ENCODE assay signal across 7 cellular contexts in the genomic region with DNA sequence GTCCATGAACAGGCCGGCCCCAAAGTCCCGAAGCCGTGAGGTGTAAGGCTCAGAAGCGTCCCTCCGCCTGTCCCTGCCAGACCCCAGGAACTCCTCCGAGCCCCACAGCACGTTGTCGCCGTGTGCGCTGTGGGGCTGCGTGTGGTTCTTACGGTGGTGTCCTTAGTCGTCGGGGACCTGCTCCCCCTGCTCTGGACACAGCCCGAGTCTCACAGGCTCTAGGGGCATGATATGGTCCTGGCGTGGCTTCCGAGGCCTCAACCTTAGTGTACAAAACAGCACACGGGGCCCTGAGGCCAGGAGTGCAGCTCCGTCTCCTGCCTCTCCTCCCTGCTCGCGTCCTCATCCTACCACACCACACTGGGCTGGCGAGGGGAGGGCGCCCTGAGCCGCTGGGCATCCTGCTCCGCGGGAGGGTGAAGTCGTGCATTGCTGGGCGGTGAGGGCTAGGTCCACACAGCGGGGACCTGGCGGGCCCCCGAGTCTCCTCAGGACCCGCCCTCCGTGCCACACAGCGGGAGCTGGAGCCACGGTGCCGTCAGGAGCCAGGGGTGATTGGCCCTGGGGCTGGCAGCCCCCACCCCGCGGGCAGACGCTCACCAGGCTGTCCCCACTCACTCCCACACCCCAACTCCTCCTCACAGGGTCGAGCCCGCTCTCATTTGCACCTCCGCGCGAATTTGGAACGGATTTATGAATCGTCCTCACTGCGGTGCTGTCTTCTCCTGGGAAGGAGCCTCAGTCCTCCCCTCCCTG. TPM values are rescaled to one million over a fixed set of nuclear protein-coding genes. Genes with fewer than 3 reads are reported as not detected.
DNase-seq lines count a peak whose midpoint lies in the region; ATAC-seq and TF ChIP-seq lines count a peak whose summit lies in the region.

No MANE protein-coding gene starts in this region.

- H3K9me3 ChIP-seq in sigmoid colon (no peaks in the 10 kb centered on the region), body of pancreas (no peaks in the 10 kb centered on the region)

- peak; percentile 55 for DNase-seq in GM20000 (ENCODE audit: low spot score)
- peak; percentile 20 for DNase-seq in RPMI7951 (ENCODE audit: low read depth)
- DNase-seq in fibroblast of mammary gland (ENCODE audit: low read depth) = no peak
- DNase-seq in sigmoid colon = no peak
- DNase-seq in body of pancreas = no peak

- no peak for TF ChIP-seq EP300 in sigmoid colon (IDR thresholded peaks at IDR 0.05)

- H3K4me3 ChIP-seq in fibroblast of mammary gland (ENCODE audit: control insufficient read depth, low read depth, low read length) (peak overlapping the region; percentile 52), sigmoid colon (peak overlapping the region; percentile 31 to 99 (median 92)), body of pancreas (peak overlapping the region in 1 of 2 donors; percentile 60)

- H3K27me3 ChIP-seq in sigmoid colon (peaks cover 0 to 13% (median 0%) of the 10 kb centered on the region in 3 donors), body of pancreas (no peaks in the 10 kb centered on the region)

- H3K27ac ChIP-seq in sigmoid colon (peak overlapping the region in 2 of 4 donors; percentile 65 to 99), body of pancreas (peak overlapping the region in 1 of 4 donors; percentile 64)

- TF ChIP-seq POLR2A in sigmoid colon (IDR thresholded peaks at IDR 0.05) (no peak), body of pancreas (IDR thresholded peaks at IDR 0.05) (no peak)

- ATAC-seq in body of pancreas (no peak), HG02840 (IDR thresholded peaks at IDR 0.05; ENCODE audit: low FRiP score, unreplicated experiment) (no peak), HG03457 (IDR thresholded peaks at IDR 0.05; ENCODE audit: unreplicated experiment) (no peak)

- H3K36me3 ChIP-seq in sigmoid colon (no peaks in the 10 kb centered on the region), body of pancreas (replicated peaks in 1 of 2; ENCODE audit: insufficient read depth in 1 of 2, low read depth in 2 of 2) (no peaks in the 10 kb centered on the region)

- WGBS in sigmoid colon, 2 donors = 15 to 24% methylated on average over 47 of the region's 47 CpGs
- 37 to 100% methylated on average over 7 to 47 of the region's 47 CpGs for WGBS in body of pancreas, 2 donors

- H3K4me1 ChIP-seq in sigmoid colon = peaks cover 0 to 43% (median 40%) of the 10 kb centered on the region in 4 donors
- peaks cover 41% of the 10 kb centered on the region for H3K4me1 ChIP-seq in body of pancreas

- intact Hi-C loops in sigmoid colon (cut with DNase I) (no loop called here), body of pancreas (cut with DNase I) (no loop called here)

- no peak for TF ChIP-seq CTCF in GM20000 (IDR thresholded peaks at IDR 0.05; ENCODE audit: extremely low read depth, missing control alignments)
- TF ChIP-seq CTCF in fibroblast of mammary gland (conservative IDR thresholded peaks at IDR 0.05; ENCODE audit: control insufficient read depth, insufficient read depth, low read depth, low read length) = no peak
- no peak for TF ChIP-seq CTCF in sigmoid colon (IDR thresholded peaks at IDR 0.05)
- TF ChIP-seq CTCF in body of pancreas (IDR thresholded peaks at IDR 0.05) = no peak

RNA-seq across cellular contexts. Expression of a gene that starts 1.1 kb away (rescaled TPM):
- total RNA-seq in RPMI7951 (2014; rRNA removed; shearing (Covaris generic)) = 10.1 TPM in 2 replicates
- total RNA-seq in sigmoid colon = 10 to 100 TPM; 16.4 to 21.9 (median 17.0) TPM
- 10 to 100 TPM in 1 of 3 donors, 1 to 10 TPM in 2; 8.8 to 21.9 (median 9.0) TPM for polyA plus RNA-seq in sigmoid colon
- total RNA-seq in body of pancreas = 10 to 100 TPM in 1 of 2 donors, 1 to 10 TPM in 1; 8.3 to 14.5 TPM

RNA-seq across cellular contexts. Expression of a gene that starts 8.4 kb away (rescaled TPM):
- total RNA-seq in RPMI7951 (2014; rRNA removed; shearing (Covaris generic)) = 36.4 and 53.4 TPM in 2 replicates
- total RNA-seq in sigmoid colon (1 to 10 TPM; 1.1 to 9.1 (median 2.8) TPM), body of pancreas (10 to 100 TPM; 38.2 to 54.2 TPM)
- polyA plus RNA-seq in sigmoid colon = 10 to 100 TPM; 34.2 to 64.9 (median 49.7) TPM

RNA-seq across cellular contexts. Expression of a gene that starts 10.7 kb away (rescaled TPM):
- 10.0 and 10.1 TPM in 2 replicates for total RNA-seq in RPMI7951 (2014; rRNA removed; shearing (Covaris generic))
- total RNA-seq in sigmoid colon = 10 to 100 TPM; 11.4 to 31.6 (median 14.1) TPM
- 10 to 100 TPM; 28.8 to 62.2 (median 39.1) TPM for polyA plus RNA-seq in sigmoid colon
- total RNA-seq in body of pancreas = 10 to 100 TPM; 23.9 to 48.5 TPM

RNA-seq across cellular contexts. Expression of a gene that starts 17.5 kb away (rescaled TPM):
- 39.7 and 45.7 TPM in 2 replicates for total RNA-seq in RPMI7951 (2014; rRNA removed; shearing (Covaris generic))
- 10 to 100 TPM; 11.4 to 24.6 (median 19.3) TPM for total RNA-seq in sigmoid colon
- 10 to 100 TPM; 21.6 to 86.4 (median 40.7) TPM for polyA plus RNA-seq in sigmoid colon
- total RNA-seq in body of pancreas = 10 to 100 TPM; 13.0 to 25.1 TPM

RNA-seq across cellular contexts. Expression of a gene that starts 18.4 kb away (rescaled TPM):
- not detected in 2 replicates for total RNA-seq in RPMI7951 (2014; rRNA removed; shearing (Covaris generic))
- total RNA-seq in sigmoid colon (not detected), body of pancreas (not detected)
- polyA plus RNA-seq in sigmoid colon = not detected

Comparison
In these comparisons a context has a peak if more than half of its experiments do, and no peak if none do; other contexts are left out.
1. DNase-seq: peak in GM20000 (single experiment) and RPMI7951 (single experiment); none in fibroblast of mammary gland (single experiment), sigmoid colon (single experiment) and body of pancreas (0 of 4).